ENCODE assay signal across 31 cellular contexts in the genomic region with DNA sequence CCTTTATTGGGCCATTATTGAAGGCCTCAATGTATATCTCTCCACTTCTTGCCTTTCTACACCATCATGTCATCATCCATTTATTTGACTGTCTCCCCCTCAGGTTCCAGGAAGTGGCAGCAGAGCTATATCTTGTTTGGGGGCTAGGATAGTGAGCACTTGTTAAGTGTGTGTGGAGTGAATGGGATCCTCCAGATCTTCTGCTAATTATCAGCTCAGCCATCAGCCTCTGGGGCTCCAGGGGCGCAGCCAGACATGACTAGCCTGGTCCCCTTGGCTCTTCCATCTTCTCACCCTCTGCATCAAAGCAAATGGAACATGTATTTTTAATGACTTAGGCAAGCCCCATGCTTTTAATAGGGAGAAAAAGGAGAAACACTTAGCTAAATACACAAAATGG.
"Had no signal": no experiment of that assay in that cellular context is flagged by ENCODE, and none has a peak within 500 bp of the region (broad histone marks: within the 10 kb centered on the region; RNA-seq: fewer than 3 reads in every experiment).

No MANE protein-coding gene starts in this region.

- H3K9me3 Mint-ChIP-seq: activated CD4-positive, alpha-beta memory T cell treated with anti-CD3 and anti-CD28 coated beads for 36 hours; activated CD4-positive, alpha-beta T cell treated with anti-CD3 and anti-CD28 coated beads, Interleukin-2, amount 10 ng/mL, durations not matched to agents 24 days and 14 days; activated naive CD4-positive, alpha-beta T cell treated with anti-CD3 and anti-CD28 coated beads for 36 hours; activated naive CD8-positive, alpha-beta T cell treated with anti-CD3 and anti-CD28 coated beads for 36 hours; activated T-helper 1 cell treated with anti-CD3 and anti-CD28 coated beads, Interleukin-12 subunit alpha, Interleukin-12 subunit beta, Interleukin-2, Interleukin-4 antibody, amounts not matched to agents 30 ng/mL and 10 ng/mL and 1 ng/mL, durations not matched to agents 14 hours and 24 hours and 36 hours; effector memory CD8-positive, alpha-beta T cell; immature natural killer cell; naive thymus-derived CD8-positive, alpha-beta T cell; stimulated activated effector memory CD8-positive, alpha-beta T cell treated with anti-CD3 and anti-CD28 coated beads, Interleukin-12 subunit alpha, Interleukin-12 subunit beta, amount 100 ng/mL, for 72 hours; stimulated activated naive CD8-positive, alpha-beta T cell treated with anti-CD3 and anti-CD28 coated beads, Interleukin-15, Interleukin-2, amounts not matched to agents 100 ng/mL and 50 ng/mL, for 24 hours; T-helper 1 cell treated with Interleukin-12 subunit alpha and Interleukin-12 subunit beta and Interleukin-4 antibody, amounts not matched to agents 30 μg/mL and 1 μg/mL, for 36 hours had no signal

- H3K36me3 ChIP-seq: adrenal gland, cardiac muscle cell, gastroesophageal sphincter, pancreas, prostate gland, sigmoid colon, thoracic aorta, vagina had no signal

- H3K27ac ChIP-seq: cardiac muscle cell, pancreas, prostate gland, thoracic aorta, vagina had no signal

- FAIRE-seq: endothelial cell of umbilical vein, kidney, pancreas, small intestine had no signal

- H3K27me3 Mint-ChIP-seq: activated CD4-positive, alpha-beta memory T cell treated with anti-CD3 and anti-CD28 coated beads for 36 hours; activated CD4-positive, alpha-beta T cell treated with anti-CD3 and anti-CD28 coated beads, Interleukin-2, amount 10 ng/mL, durations not matched to agents 24 days and 14 days; activated naive CD8-positive, alpha-beta T cell treated with anti-CD3 and anti-CD28 coated beads for 36 hours; effector memory CD8-positive, alpha-beta T cell; naive thymus-derived CD8-positive, alpha-beta T cell; stimulated activated naive CD8-positive, alpha-beta T cell treated with anti-CD3 and anti-CD28 coated beads, Interleukin-15, Interleukin-2, amounts not matched to agents 100 ng/mL and 50 ng/mL, for 24 hours had no signal

- ATAC-seq: body of pancreas; naive thymus-derived CD8-positive, alpha-beta T cell had no signal

- H3K9me3 ChIP-seq: adrenal gland, body of pancreas, gastroesophageal sphincter, pancreas, prostate gland, sigmoid colon, thoracic aorta, vagina had no signal

- H3K36me3 Mint-ChIP-seq: activated CD4-positive, alpha-beta memory T cell treated with anti-CD3 and anti-CD28 coated beads for 36 hours; activated naive CD8-positive, alpha-beta T cell treated with anti-CD3 and anti-CD28 coated beads for 36 hours; immature natural killer cell; naive thymus-derived CD8-positive, alpha-beta T cell; stimulated activated effector memory CD8-positive, alpha-beta T cell treated with anti-CD3 and anti-CD28 coated beads, Interleukin-12 subunit alpha, Interleukin-12 subunit beta, amount 100 ng/mL, for 72 hours had no signal

- DNase-seq: activated CD4-positive, alpha-beta memory T cell treated with anti-CD3 and anti-CD28 coated beads for 36 hours; activated CD4-positive, alpha-beta T cell treated with anti-CD3 and anti-CD28 coated beads, Interleukin-2, amount 10 ng/mL, durations not matched to agents 24 days and 14 days; activated CD4-positive, CD25-positive, alpha-beta regulatory T cell treated with anti-CD3 and anti-CD28 coated beads, Interleukin-2, amount 50 U/mL, for 72 hours; activated CD8-positive, alpha-beta memory T cell treated with anti-CD3 and anti-CD28 coated beads, Interleukin-2, amount 50 U/mL, for 4 hours; activated effector memory CD4-positive, alpha-beta T cell treated with anti-CD3 and anti-CD28 coated beads, Interleukin-2, amount 50 U/mL, for 16 hours; activated naive CD4-positive, alpha-beta T cell treated with anti-CD3 and anti-CD28 coated beads for 36 hours; activated naive CD8-positive, alpha-beta T cell treated with anti-CD3 and anti-CD28 coated beads for 36 hours; activated T-cell treated with anti-CD3 and anti-CD28 coated beads, Interleukin-2, amount 50 U/mL, for 1 hour; effector memory CD8-positive, alpha-beta T cell; immature natural killer cell; kidney; left colon; naive thymus-derived CD8-positive, alpha-beta T cell; pancreas; sigmoid colon; small intestine; stimulated activated CD4-positive, alpha-beta T cell treated with anti-CD3 and anti-CD28 coated beads, Interleukin-4, amount 100 ng/mL, for 24 hours; T1000 had no signal

- H3K27ac Mint-ChIP-seq: activated CD4-positive, alpha-beta memory T cell treated with anti-CD3 and anti-CD28 coated beads for 36 hours; activated CD4-positive, alpha-beta T cell treated with anti-CD3 and anti-CD28 coated beads, Interleukin-2, amount 10 ng/mL, durations not matched to agents 24 days and 14 days; activated naive CD4-positive, alpha-beta T cell treated with anti-CD3 and anti-CD28 coated beads for 36 hours; activated naive CD8-positive, alpha-beta T cell treated with anti-CD3 and anti-CD28 coated beads for 36 hours; activated T-helper 1 cell treated with anti-CD3 and anti-CD28 coated beads, Interleukin-12 subunit alpha, Interleukin-12 subunit beta, Interleukin-2, Interleukin-4 antibody, amounts not matched to agents 30 ng/mL and 10 ng/mL and 1 ng/mL, durations not matched to agents 14 hours and 24 hours and 36 hours; effector memory CD8-positive, alpha-beta T cell; immature natural killer cell; stimulated activated effector memory CD8-positive, alpha-beta T cell treated with anti-CD3 and anti-CD28 coated beads, Interleukin-12 subunit alpha, Interleukin-12 subunit beta, amount 100 ng/mL, for 72 hours; stimulated activated naive CD8-positive, alpha-beta T cell treated with anti-CD3 and anti-CD28 coated beads, Interleukin-15, Interleukin-2, amounts not matched to agents 100 ng/mL and 50 ng/mL, for 24 hours; T-helper 1 cell treated with Interleukin-12 subunit alpha and Interleukin-12 subunit beta and Interleukin-4 antibody, amounts not matched to agents 30 μg/mL and 1 μg/mL, for 36 hours had no signal

- H3K27me3 ChIP-seq: adrenal gland, body of pancreas, cardiac muscle cell, gastroesophageal sphincter, pancreas, sigmoid colon, vagina had no signal

- H3K4me1 Mint-ChIP-seq: immature natural killer cell had no signal

- H3K4me3 Mint-ChIP-seq: activated CD4-positive, alpha-beta memory T cell treated with anti-CD3 and anti-CD28 coated beads for 36 hours; activated CD4-positive, alpha-beta T cell treated with anti-CD3 and anti-CD28 coated beads, Interleukin-2, amount 10 ng/mL, durations not matched to agents 24 days and 14 days; activated naive CD4-positive, alpha-beta T cell treated with anti-CD3 and anti-CD28 coated beads for 36 hours; activated naive CD8-positive, alpha-beta T cell treated with anti-CD3 and anti-CD28 coated beads for 36 hours; activated T-helper 1 cell treated with anti-CD3 and anti-CD28 coated beads, Interleukin-12 subunit alpha, Interleukin-12 subunit beta, Interleukin-2, Interleukin-4 antibody, amounts not matched to agents 30 ng/mL and 10 ng/mL and 1 ng/mL, durations not matched to agents 14 hours and 24 hours and 36 hours; effector memory CD8-positive, alpha-beta T cell; immature natural killer cell; naive thymus-derived CD8-positive, alpha-beta T cell; stimulated activated effector memory CD8-positive, alpha-beta T cell treated with anti-CD3 and anti-CD28 coated beads, Interleukin-12 subunit alpha, Interleukin-12 subunit beta, amount 100 ng/mL, for 72 hours; stimulated activated naive CD8-positive, alpha-beta T cell treated with anti-CD3 and anti-CD28 coated beads, Interleukin-15, Interleukin-2, amounts not matched to agents 100 ng/mL and 50 ng/mL, for 24 hours; T-helper 1 cell treated with Interleukin-12 subunit alpha and Interleukin-12 subunit beta and Interleukin-4 antibody, amounts not matched to agents 30 μg/mL and 1 μg/mL, for 36 hours had no signal

- H3K4me3 ChIP-seq: adrenal gland, body of pancreas, cardiac muscle cell, coronary artery, gastroesophageal sphincter, pancreas, prostate gland, sigmoid colon, thoracic aorta, vagina had no signal
